ENCODE assay signal across 11 cellular contexts in the genomic region with DNA sequence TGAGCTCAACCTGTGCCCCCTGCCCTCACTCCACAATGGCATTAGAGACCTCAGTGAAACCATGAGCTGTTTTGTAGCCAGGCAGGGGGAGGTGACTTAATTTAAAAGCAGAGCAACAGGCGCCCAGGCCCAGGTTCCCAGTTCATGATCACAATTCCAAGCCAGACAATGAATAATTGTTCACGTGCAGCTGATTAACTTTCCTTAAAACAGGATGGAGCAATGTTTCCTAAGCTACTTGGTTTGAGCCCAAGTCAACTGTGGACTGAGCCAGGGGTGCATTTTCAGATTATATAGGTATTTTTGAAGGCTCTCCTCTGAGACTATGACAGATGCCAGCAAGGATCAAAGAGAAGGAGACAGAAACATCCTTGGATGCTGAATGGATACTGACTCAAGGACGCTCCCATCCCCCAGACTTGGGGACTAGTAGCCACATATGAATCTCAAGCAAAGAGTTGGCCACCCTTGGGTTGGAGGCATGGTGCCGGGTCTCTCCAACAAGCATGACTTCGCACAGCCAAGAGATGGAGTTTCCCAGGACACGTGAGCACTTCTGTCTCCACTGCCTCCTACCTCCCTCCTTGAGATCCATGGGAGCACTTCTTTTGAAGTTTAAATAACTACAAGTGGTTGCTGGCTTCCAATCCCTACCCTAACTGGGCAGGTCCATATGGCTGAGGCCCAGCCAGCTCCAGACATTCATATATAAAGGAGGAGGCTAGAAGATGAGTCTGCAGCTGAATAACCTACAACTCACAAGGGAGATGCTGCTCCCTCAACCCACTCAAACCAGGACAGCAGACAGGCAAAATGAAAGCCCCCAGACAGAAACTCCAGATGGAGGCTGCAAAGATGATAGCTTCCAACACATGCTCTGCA. TPM values are rescaled to one million over a fixed set of nuclear protein-coding genes. Genes with fewer than 3 reads are reported as not detected.
DNase-seq lines count a peak whose midpoint lies in the region; ATAC-seq and TF ChIP-seq lines count a peak whose summit lies in the region.
"Had no signal": no experiment of that assay in that cellular context is flagged by ENCODE, and none has a peak within 500 bp of the region (broad histone marks: within the 10 kb centered on the region; RNA-seq: fewer than 3 reads in every experiment).

No MANE protein-coding gene starts in this region.

- WGBS in upper lobe of left lung, 2 donors = 43 to 60% methylated on average over 6 of the region's 6 CpGs

- H3K27me3 Mint-ChIP-seq in activated naive CD4-positive, alpha-beta T cell treated with anti-CD3 and anti-CD28 coated beads, Interleukin-2, amount 10 ng/mL, durations not matched to agents 7 days and 5 days = no peaks in the 10 kb centered on the region
- H3K27me3 Mint-ChIP-seq: activated naive CD8-positive, alpha-beta T cell had no signal

- DNase-seq in cardiac muscle cell (ENCODE audit: low read depth in 1 of 2, low spot score in 1 of 2) (no peak), left cardiac atrium (no peak), breast epithelium (ENCODE audit: low spot score in 2 of 2) (no peak), upper lobe of left lung (peak in 1 of 2 donors; percentile 58), NCI-H146 (lab: John Stamatoyannopoulos, UW) (no peak), WERI-Rb-1 (no peak)
- no peak for DNase-seq in activated naive CD4-positive, alpha-beta T cell treated with anti-CD3 and anti-CD28 coated beads, Interleukin-2, amount 10 ng/mL, durations not matched to agents 7 days and 5 days
- DNase-seq: stimulated activated CD4-positive, alpha-beta T cell treated with anti-CD3 and anti-CD28 coated beads, Interleukin-4, amount 100 ng/mL, for 4 hours had no signal

- H3K4me3 Mint-ChIP-seq in activated naive CD4-positive, alpha-beta T cell treated with anti-CD3 and anti-CD28 coated beads, Interleukin-2, amount 10 ng/mL, durations not matched to agents 7 days and 5 days = no peak overlapping the region
- H3K4me3 Mint-ChIP-seq: activated naive CD8-positive, alpha-beta T cell had no signal

- H3K9me3 Mint-ChIP-seq in activated naive CD4-positive, alpha-beta T cell treated with anti-CD3 and anti-CD28 coated beads, Interleukin-2, amount 10 ng/mL, durations not matched to agents 7 days and 5 days = no peaks in the 10 kb centered on the region

- CTCF ChIA-PET in activated naive CD4-positive, alpha-beta T cell treated with anti-CD3 and anti-CD28 coated beads, Interleukin-2, amount 10 ng/mL, durations not matched to agents 7 days and 5 days (lab: Charles Lee) = interaction anchor here (1.1 kb wide), 1 partner anchor 161 kb away, joined by 4 read pairs; no protein-coding TSS in a partner anchor

- H3K4me1 Mint-ChIP-seq in activated naive CD4-positive, alpha-beta T cell treated with anti-CD3 and anti-CD28 coated beads, Interleukin-2, amount 10 ng/mL, durations not matched to agents 7 days and 5 days = peaks cover 98% of the 10 kb centered on the region

- H3K36me3 ChIP-seq in cardiac muscle cell = peaks cover 15% of the 10 kb centered on the region
- H3K36me3 ChIP-seq in breast epithelium = no peaks in the 10 kb centered on the region
- peaks cover 8 to 10% of the 10 kb centered on the region in 2 donors for H3K36me3 ChIP-seq in muscle layer of duodenum (ENCODE audit: control insufficient read depth in 1 of 2, insufficient read depth in 2 of 2, low read length in 2 of 2)
- H3K36me3 ChIP-seq in upper lobe of left lung = peaks cover 0 to 19% (median 7%) of the 10 kb centered on the region in 4 donors
- peaks cover 76% of the 10 kb centered on the region for H3K36me3 ChIP-seq in WERI-Rb-1

- TF ChIP-seq CTCF in cardiac muscle cell (IDR thresholded peaks at IDR 0.05; ENCODE audit: low read depth, low read length) = no peak
- no peak for TF ChIP-seq CTCF in breast epithelium (IDR thresholded peaks at IDR 0.05)
- no peak for TF ChIP-seq CTCF in upper lobe of left lung (IDR thresholded peaks at IDR 0.05)
- no peak for TF ChIP-seq CTCF in WERI-Rb-1 (IDR thresholded peaks at IDR 0.05; ENCODE audit: low read depth, low read length)

- H3K4me1 ChIP-seq in cardiac muscle cell (ENCODE audit: low read depth) = peaks cover 88% of the 10 kb centered on the region
- H3K4me1 ChIP-seq in breast epithelium = peaks cover 14 to 51% of the 10 kb centered on the region in 2 donors
- H3K4me1 ChIP-seq in muscle layer of duodenum (ENCODE audit: control insufficient read depth in 1 of 2, insufficient read depth in 2 of 2, low read length in 2 of 2) = peaks cover 32 to 84% of the 10 kb centered on the region in 2 donors
- H3K4me1 ChIP-seq in upper lobe of left lung = peaks cover 100% of the 10 kb centered on the region in 4 donors

- H3K9me3 ChIP-seq in cardiac muscle cell (ENCODE audit: low read depth) = no peaks in the 10 kb centered on the region
- H3K9me3 ChIP-seq in breast epithelium = no peaks in the 10 kb centered on the region
- H3K9me3 ChIP-seq in muscle layer of duodenum (ENCODE audit: control insufficient read depth in 1 of 2, low read length in 2 of 2) = no peaks in the 10 kb centered on the region
- no peaks in the 10 kb centered on the region for H3K9me3 ChIP-seq in upper lobe of left lung
- no peaks in the 10 kb centered on the region for H3K9me3 ChIP-seq in WERI-Rb-1 (ENCODE audit: severe bottlenecking)
- H3K9me3 ChIP-seq: mucosa of descending colon had no signal

- peak overlapping the region; percentile 96 for H3K27ac ChIP-seq in cardiac muscle cell
- peak overlapping the region; percentile 81 to 87 for H3K27ac ChIP-seq in breast epithelium
- peak overlapping the region; percentile 45 for H3K27ac ChIP-seq in muscle layer of duodenum (ENCODE audit: low read length)
- peak overlapping the region; percentile 80 to 97 (median 96) for H3K27ac ChIP-seq in upper lobe of left lung
- H3K27ac ChIP-seq in WERI-Rb-1 = no peak overlapping the region

- H3K4me3 ChIP-seq in cardiac muscle cell (no peak overlapping the region), breast epithelium (peak overlapping the region in 2 of 3 donors; percentile 31 to 61), muscle layer of duodenum (ENCODE audit: low read depth in 1 of 2, low read length in 2 of 2) (peak overlapping the region in 1 of 2 donors; percentile 45), upper lobe of left lung (peak overlapping the region in 1 of 4 donors; percentile 97), WERI-Rb-1 (ENCODE audit: low read depth, low read length) (no peak overlapping the region)
- H3K4me3 ChIP-seq: mucosa of descending colon had no signal

- no peak for TF ChIP-seq EP300 in upper lobe of left lung (IDR thresholded peaks at IDR 0.05)

- no peak for TF ChIP-seq POLR2A in breast epithelium (IDR thresholded peaks at IDR 0.05)
- TF ChIP-seq POLR2A in upper lobe of left lung (IDR thresholded peaks at IDR 0.05) = no peak

- H3K27ac Mint-ChIP-seq in activated naive CD4-positive, alpha-beta T cell treated with anti-CD3 and anti-CD28 coated beads, Interleukin-2, amount 10 ng/mL, durations not matched to agents 7 days and 5 days = no peak overlapping the region
- H3K27ac Mint-ChIP-seq: activated naive CD8-positive, alpha-beta T cell had no signal

- intact Hi-C loops in left cardiac atrium (cut with DNase I) = no loop called here
- intact Hi-C loops in breast epithelium (cut with DNase I; ENCODE audit: low total_unique reads) = no loop called here

- H3K36me3 Mint-ChIP-seq in activated naive CD4-positive, alpha-beta T cell treated with anti-CD3 and anti-CD28 coated beads, Interleukin-2, amount 10 ng/mL, durations not matched to agents 7 days and 5 days = peaks cover 76% of the 10 kb centered on the region
- H3K36me3 Mint-ChIP-seq: activated naive CD8-positive, alpha-beta T cell had no signal

- ATAC-seq in left cardiac atrium (no peak), upper lobe of left lung (ENCODE audit: low FRiP score in 2 of 2) (no peak)

- H3K27me3 ChIP-seq in cardiac muscle cell = no peaks in the 10 kb centered on the region
- no peaks in the 10 kb centered on the region for H3K27me3 ChIP-seq in breast epithelium
- no peaks in the 10 kb centered on the region for H3K27me3 ChIP-seq in muscle layer of duodenum (ENCODE audit: low read depth, low read length)
- no peaks in the 10 kb centered on the region for H3K27me3 ChIP-seq in upper lobe of left lung
- no peaks in the 10 kb centered on the region for H3K27me3 ChIP-seq in WERI-Rb-1 (ENCODE audit: insufficient read depth, low read depth, severe bottlenecking)

RNA-seq across cellular contexts. Expression of gene SMAD7, which starts 12.7 kb away (rescaled TPM):
- 93.1 and 129 TPM in 2 replicates for total RNA-seq in cardiac muscle cell
- 60.1 and 80.8 TPM in 2 replicates for polyA plus RNA-seq in cardiac muscle cell
- total RNA-seq in left cardiac atrium = 10 to 100 TPM; 17.1 to 49.0 TPM
- 10 to 100 TPM; 17.4 to 21.2 (median 20.6) TPM for total RNA-seq in breast epithelium
- total RNA-seq in upper lobe of left lung = 10 to 100 TPM; 39.6 to 89.0 (median 61.5) TPM

Comparison
In these comparisons a context has a peak if more than half of its experiments do, and no peak if none do; other contexts are left out.
1. H3K4me3 ChIP-seq: peak in breast epithelium (2 of 3); none in cardiac muscle cell (single experiment) and WERI-Rb-1 (single experiment).